Comparison of ENCODE assay signal across 1 cellular context in genomic region chr15:90617668-90618097, GRCh38.
TF ChIP-seq lines count a peak whose summit lies in the region.

No MANE protein-coding gene starts in this region.

TF ChIP-seq in IMR-90, 13 proteins besides CTCF, POLR2A, EP300 and RAD21 (continued from another document):
- TF ChIP-seq SMC3 (IDR thresholded peaks at IDR 0.05; ENCODE audit: low read depth, low read length) (no peak), MAZ (IDR thresholded peaks at IDR 0.05; ENCODE audit: borderline replicate concordance, low read depth, low read length) (no peak)
